ENCODE assay signal across 21 cellular contexts in genomic region chr9:88833946-88834345, GRCh38.
A peak's percentile ranks its signal among the peaks of the same experiment; 100 is the strongest.
DNase-seq lines count a peak whose midpoint lies in the region; ATAC-seq and TF ChIP-seq lines count a peak whose summit lies in the region.
"Had no signal": no experiment of that assay in that cellular context is flagged by ENCODE, and none has a peak within 500 bp of the region (broad histone marks: within the 10 kb centered on the region; RNA-seq: fewer than 3 reads in every experiment).

No MANE protein-coding gene starts in this region.

- H3K27me3 Mint-ChIP-seq in stimulated activated naive CD8-positive, alpha-beta T cell treated with anti-CD3 and anti-CD28 coated beads, Interleukin-15, Interleukin-2, amounts not matched to agents 100 ng/mL and 50 ng/mL, for 24 hours = peaks cover 86% of the 10 kb centered on the region
- H3K27me3 Mint-ChIP-seq in stimulated activated naive CD8-positive, alpha-beta T cell treated with anti-CD3 and anti-CD28 coated beads, Interleukin-15, amount 100 ng/mL, for 72 hours = peaks cover 86% of the 10 kb centered on the region
- peaks cover 59 to 60% of the 10 kb centered on the region in 2 donors for H3K27me3 Mint-ChIP-seq in T-cell

- no peaks in the 10 kb centered on the region for H4K20me1 ChIP-seq in smooth muscle cell (ENCODE audit: low read depth)
- H4K20me1 ChIP-seq: BLaER1 had no signal

- no peak for TF ChIP-seq CTCF in RWPE1 (conservative IDR thresholded peaks at IDR 0.05; ENCODE audit: low read depth)
- TF ChIP-seq CTCF in epithelial cell of esophagus (IDR thresholded peaks at IDR 0.05; ENCODE audit: insufficient read depth, low read depth, low read length, missing control alignments) = no peak
- TF ChIP-seq CTCF in smooth muscle cell (IDR thresholded peaks at IDR 0.05; ENCODE audit: borderline replicate concordance, insufficient read depth, poor library complexity, severe bottlenecking) = no peak

- H3F3A ChIP-seq in smooth muscle cell (ENCODE audit: low read depth) = peaks cover 12% of the 10 kb centered on the region

- POLR2A ChIA-PET in RWPE1 (lab: Yijun Ruan, JAX; ENCODE audit: low non-redundant PET) (no interaction called here), T-cell (lab: Charles Lee) (no interaction called here)

- no peak overlapping the region for H3K27ac ChIP-seq in RWPE1
- peak overlapping the region; percentile 79 for H3K27ac ChIP-seq in smooth muscle cell (ENCODE audit: low read depth)
- H3K27ac ChIP-seq: BLaER1, HL-60 had no signal

- no peaks in the 10 kb centered on the region for H3K9me3 Mint-ChIP-seq in stimulated activated naive CD8-positive, alpha-beta T cell treated with anti-CD3 and anti-CD28 coated beads, Interleukin-15, Interleukin-2, amounts not matched to agents 100 ng/mL and 50 ng/mL, for 24 hours
- H3K9me3 Mint-ChIP-seq in stimulated activated naive CD8-positive, alpha-beta T cell treated with anti-CD3 and anti-CD28 coated beads, Interleukin-15, amount 100 ng/mL, for 72 hours = peaks cover 0 to 6% of the 10 kb centered on the region in 2 donors
- H3K9me3 Mint-ChIP-seq in T-cell = peaks cover 0 to 5% (median 0%) of the 10 kb centered on the region in 3 donors

- 88% methylated on average over 1 of the region's 1 CpG for WGBS in smooth muscle cell (ENCODE audit: low lambda C conversion rate)

- no peak overlapping the region for H3K9ac ChIP-seq in smooth muscle cell (ENCODE audit: low read depth)
- H3K9ac ChIP-seq: BLaER1 had no signal

- ATAC-seq in stimulated activated naive CD8-positive, alpha-beta T cell treated with anti-CD3 and anti-CD28 coated beads, Interleukin-15, amount 100 ng/mL, for 72 hours = no peak
- ATAC-seq in T-cell (replicated peaks in 1 of 4) (no peak), HG03342 (IDR thresholded peaks at IDR 0.05; ENCODE audit: unreplicated experiment) (no peak)
- ATAC-seq: HCT116, Panc1 had no signal

- H3K27me3 ChIP-seq in smooth muscle cell (ENCODE audit: low read depth) = no peaks in the 10 kb centered on the region
- H3K27me3 ChIP-seq: BLaER1 had no signal

- H2AFZ ChIP-seq in smooth muscle cell (ENCODE audit: low read depth) = no peak overlapping the region

- H3K36me3 ChIP-seq in smooth muscle cell (ENCODE audit: low read depth) = no peaks in the 10 kb centered on the region
- H3K36me3 ChIP-seq: BLaER1 had no signal

- peak overlapping the region; percentile 37 for H3K4me2 ChIP-seq in smooth muscle cell

- no peak overlapping the region for H3K4me3 ChIP-seq in epithelial cell of esophagus (ENCODE audit: low read length)
- H3K4me3 ChIP-seq in smooth muscle cell = no peak overlapping the region
- H3K4me3 ChIP-seq: BLaER1 had no signal

- CTCF ChIA-PET in RWPE1 (lab: Yijun Ruan, JAX) (no interaction called here), T-cell (lab: Charles Lee) (no interaction called here)

- H3K27ac Mint-ChIP-seq in stimulated activated naive CD8-positive, alpha-beta T cell treated with anti-CD3 and anti-CD28 coated beads, Interleukin-15, Interleukin-2, amounts not matched to agents 100 ng/mL and 50 ng/mL, for 24 hours = peak overlapping the region; percentile 3
- H3K27ac Mint-ChIP-seq in stimulated activated naive CD8-positive, alpha-beta T cell treated with anti-CD3 and anti-CD28 coated beads, Interleukin-15, amount 100 ng/mL, for 72 hours = no peak overlapping the region
- no peak overlapping the region for H3K27ac Mint-ChIP-seq in T-cell

- H3K4me1 Mint-ChIP-seq in stimulated activated naive CD8-positive, alpha-beta T cell treated with anti-CD3 and anti-CD28 coated beads, Interleukin-15, Interleukin-2, amounts not matched to agents 100 ng/mL and 50 ng/mL, for 24 hours (ENCODE audit: low read depth) = peaks cover 38% of the 10 kb centered on the region
- H3K4me1 Mint-ChIP-seq in stimulated activated naive CD8-positive, alpha-beta T cell treated with anti-CD3 and anti-CD28 coated beads, Interleukin-15, amount 100 ng/mL, for 72 hours = peaks cover 34% of the 10 kb centered on the region
- H3K4me1 Mint-ChIP-seq in T-cell = peaks cover 18 to 42% (median 30%) of the 10 kb centered on the region in 3 donors

- no peaks in the 10 kb centered on the region for H3K79me2 ChIP-seq in smooth muscle cell (ENCODE audit: low read depth)

- peaks cover 12% of the 10 kb centered on the region for H3K4me1 ChIP-seq in smooth muscle cell (ENCODE audit: low read depth)

- no peaks in the 10 kb centered on the region for H3K36me3 Mint-ChIP-seq in stimulated activated naive CD8-positive, alpha-beta T cell treated with anti-CD3 and anti-CD28 coated beads, Interleukin-15, Interleukin-2, amounts not matched to agents 100 ng/mL and 50 ng/mL, for 24 hours (ENCODE audit: low read depth)
- H3K36me3 Mint-ChIP-seq in T-cell = no peaks in the 10 kb centered on the region
- H3K36me3 Mint-ChIP-seq: CD4-positive, CD25-positive, alpha-beta regulatory T cell had no signal

- no peaks in the 10 kb centered on the region for H3K9me3 ChIP-seq in smooth muscle cell (replicated peaks; ENCODE audit: low read depth)
- H3K9me3 ChIP-seq: BLaER1 had no signal

- peak overlapping the region; percentile 12 for H3K4me3 Mint-ChIP-seq in stimulated activated naive CD8-positive, alpha-beta T cell treated with anti-CD3 and anti-CD28 coated beads, Interleukin-15, Interleukin-2, amounts not matched to agents 100 ng/mL and 50 ng/mL, for 24 hours
- no peak overlapping the region for H3K4me3 Mint-ChIP-seq in stimulated activated naive CD8-positive, alpha-beta T cell treated with anti-CD3 and anti-CD28 coated beads, Interleukin-15, amount 100 ng/mL, for 72 hours
- H3K4me3 Mint-ChIP-seq in T-cell = peak overlapping the region in 1 of 3 donors; percentile 38

- DNase-seq in stimulated activated naive CD8-positive, alpha-beta T cell treated with anti-CD3 and anti-CD28 coated beads, Interleukin-15, amount 100 ng/mL, for 72 hours = no peak
- peak; percentile 13 for DNase-seq in RWPE1 (ENCODE audit: low spot score)
- DNase-seq in epithelial cell of esophagus (ENCODE audit: low read depth) = peak; percentile 57
- DNase-seq in smooth muscle cell (lab: John Stamatoyannopoulos, UW; ENCODE audit: unreplicated experiment) = no peak
- DNase-seq in T-cell = no peak
- DNase-seq in SK-N-DZ (ENCODE audit: low spot score) = no peak
- DNase-seq: CD4-positive, CD25-positive, alpha-beta regulatory T cell; Karpas-422; MV-4-11; NCI-H1105 treated with DMSO at 0.1 percent for 48 hours; NCI-H2029; NCI-H446; NCI-H524 treated with DMSO at 0.1 percent for 48 hours; NCI-H82; NK-92 treated with Interleukin-12 subunit alpha and Interleukin-12 subunit beta, amount 100 ng/mL, for 24 hours had no signal

Comparison
In these comparisons a context has a peak if more than half of its experiments do, and no peak if none do; other contexts are left out.
1. DNase-seq: peak in RWPE1 (single experiment) and epithelial cell of esophagus (single experiment); none in stimulated activated naive CD8-positive, alpha-beta T cell treated with anti-CD3 and anti-CD28 coated beads, Interleukin-15, amount 100 ng/mL, for 72 hours (0 of 2), smooth muscle cell (single experiment), T-cell (0 of 34) and SK-N-DZ (single experiment).